In the genomic region with DNA sequence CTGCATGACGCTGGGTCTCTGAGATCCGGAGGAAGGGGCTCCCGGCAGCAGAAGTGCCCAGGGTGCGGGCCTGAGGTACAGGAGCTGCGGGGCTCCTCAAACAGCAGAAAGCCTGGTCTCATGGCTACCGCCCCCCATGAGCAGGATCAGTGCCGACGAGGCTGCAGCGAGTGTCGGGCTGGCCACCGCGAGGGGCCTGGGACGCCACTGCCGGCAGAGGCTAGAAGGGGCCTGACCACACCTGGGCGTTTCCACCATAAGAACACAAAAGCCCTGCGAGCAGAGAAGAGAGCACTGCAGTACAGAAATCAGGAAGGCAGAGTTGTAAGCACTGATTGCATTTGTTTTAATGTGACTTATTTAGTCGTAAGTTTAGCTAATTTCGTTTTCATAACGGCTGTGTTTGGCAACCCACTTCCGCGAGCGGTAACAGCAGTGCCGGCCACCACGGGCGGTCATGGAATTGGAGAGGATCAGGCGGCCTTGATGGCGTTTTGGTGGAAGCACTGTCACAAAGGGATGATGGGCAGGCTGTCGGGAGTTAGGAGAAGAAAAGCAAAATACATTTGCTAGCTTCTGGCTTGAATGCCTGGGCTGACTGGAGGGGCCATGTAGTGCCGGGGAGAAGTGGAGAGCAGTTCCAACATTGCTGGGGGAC, we compare ENCODE assay signal across 26 cellular contexts.
DNase-seq lines count a peak whose midpoint lies in the region; ATAC-seq and TF ChIP-seq lines count a peak whose summit lies in the region.
"Had no signal": no experiment of that assay in that cellular context is flagged by ENCODE, and none has a peak within 500 bp of the region (broad histone marks: within the 10 kb centered on the region; RNA-seq: fewer than 3 reads in every experiment).

No MANE protein-coding gene starts in this region.

- H3K27me3 ChIP-seq in right atrium auricular region (no peaks in the 10 kb centered on the region), neuronal stem cell (ENCODE audit: control insufficient read depth in 3 of 3, insufficient read depth in 3 of 3, low read depth in 1 of 3, low read length in 3 of 3) (no peaks in the 10 kb centered on the region)
- H3K27me3 ChIP-seq: cardiac muscle cell, vagina had no signal

- H3K4ac ChIP-seq in neuronal stem cell (ENCODE audit: low read length), result no peak overlapping the region

- no peaks in the 10 kb centered on the region for H3K27me3 Mint-ChIP-seq in brain
- H3K27me3 Mint-ChIP-seq: dendritic cell treated with granulocyte-macrophage colony-stimulating factor and Interleukin-4, amounts not matched to agents 40 ng/mL and 50 ng/mL, for 4 days had no signal

- H3K79me1 ChIP-seq in neuronal stem cell (ENCODE audit: low read depth, low read length), result peaks cover 10% of the 10 kb centered on the region

- no peak overlapping the region for H3K23ac ChIP-seq in neuronal stem cell (ENCODE audit: low read depth, low read length, poor library complexity)

- H3K9me3 Mint-ChIP-seq in brain, result no peaks in the 10 kb centered on the region
- H3K9me3 Mint-ChIP-seq: activated B cell treated with CpG ODN at 0.5 μM for 24 hours; activated CD4-positive, alpha-beta memory T cell treated with anti-CD3 and anti-CD28 coated beads, Interleukin-2, amount 10 ng/mL, durations not matched to agents 7 days and 5 days; activated naive CD4-positive, alpha-beta T cell treated with anti-CD3 and anti-CD28 coated beads for 36 hours; dendritic cell treated with granulocyte-macrophage colony-stimulating factor and Interleukin-4, amounts not matched to agents 40 ng/mL and 50 ng/mL, for 4 days had no signal

- H2AFZ ChIP-seq in neuronal stem cell (ENCODE audit: low read length), result no peak overlapping the region

- no peak overlapping the region for H4K91ac ChIP-seq in neuronal stem cell (ENCODE audit: low read depth, low read length, poor library complexity)

- H3K27ac ChIP-seq in right atrium auricular region (no peak overlapping the region), neuronal stem cell (replicated peaks; ENCODE audit: low read length) (no peak overlapping the region)
- H3K27ac ChIP-seq: cardiac muscle cell, thoracic aorta, vagina had no signal

- no peaks in the 10 kb centered on the region for H3K36me3 Mint-ChIP-seq in brain

- no peak overlapping the region for H3K9ac ChIP-seq in neuronal stem cell (ENCODE audit: low read depth, low read length, poor library complexity)
- H3K9ac ChIP-seq: SK-N-SH had no signal

- peak overlapping the region; percentile 86 for H2AK5ac ChIP-seq in neuronal stem cell (ENCODE audit: low read depth, low read length)

- peak overlapping the region in 3 of 5 experiments; percentile 28 to 69 (median 47) for H3K27ac Mint-ChIP-seq in brain
- H3K27ac Mint-ChIP-seq: activated B cell treated with CpG ODN at 0.5 μM for 24 hours; activated CD4-positive, alpha-beta memory T cell treated with anti-CD3 and anti-CD28 coated beads, Interleukin-2, amount 10 ng/mL, durations not matched to agents 7 days and 5 days; activated naive CD4-positive, alpha-beta T cell treated with anti-CD3 and anti-CD28 coated beads for 36 hours; dendritic cell treated with granulocyte-macrophage colony-stimulating factor and Interleukin-4, amounts not matched to agents 40 ng/mL and 50 ng/mL, for 4 days had no signal

- H3K4me3 ChIP-seq in right atrium auricular region (no peak overlapping the region), neuronal stem cell (ENCODE audit: low read length in 2 of 2) (no peak overlapping the region)
- H3K4me3 ChIP-seq: cardiac muscle cell, K562, lung, thoracic aorta, vagina had no signal

- peaks cover 52% of the 10 kb centered on the region for H3K4me1 Mint-ChIP-seq in brain

- ATAC-seq in Right ventricle myocardium superior (ENCODE audit: poor library complexity) (no peak), HG02642 (IDR thresholded peaks at IDR 0.05; ENCODE audit: poor library complexity, unreplicated experiment) (no peak), HG03045 (IDR thresholded peaks at IDR 0.05; ENCODE audit: unreplicated experiment) (no peak)
- ATAC-seq: K562 had no signal

- H3K4me2 ChIP-seq in neuronal stem cell (ENCODE audit: insufficient read depth, low read length, poor library complexity, severe bottlenecking), result no peak overlapping the region
- H3K4me2 ChIP-seq: SK-N-SH had no signal

- peak; percentile 35 for DNase-seq in Right ventricle myocardium superior
- DNase-seq in right atrium auricular region (ENCODE audit: low spot score), result no peak
- DNase-seq in neuronal stem cell (ENCODE audit: low spot score), result no peak
- DNase-seq in HuH-7 (ENCODE audit: low spot score), result no peak
- DNase-seq: activated B cell treated with CpG ODN at 0.5 μM for 24 hours; activated CD4-positive, alpha-beta memory T cell treated with anti-CD3 and anti-CD28 coated beads, Interleukin-2, amount 10 ng/mL, durations not matched to agents 7 days and 5 days; activated naive CD4-positive, alpha-beta T cell treated with anti-CD3 and anti-CD28 coated beads for 36 hours; anterior cingulate cortex; DMS 273 treated with DMSO at 0.1 percent for 48 hours; islet precursor cell; NCI-H2029 treated with DMSO at 0.1 percent for 48 hours; NCI-H2227 treated with DMSO at 0.1 percent for 48 hours; NCI-H69; RPMI8226; SK-N-SH; stimulated activated CD4-positive, alpha-beta T cell treated with anti-CD3 and anti-CD28 coated beads, Interleukin-4, amount 100 ng/mL, for 1 hour; stimulated activated naive CD4-positive, alpha-beta T cell had no signal

- no peak overlapping the region for H3K14ac ChIP-seq in neuronal stem cell (ENCODE audit: low read length)

- H4K8ac ChIP-seq in neuronal stem cell (ENCODE audit: low read depth, low read length), result no peak overlapping the region

- intact Hi-C loops in Right ventricle myocardium superior (cut with DNase I), result no loop called here

- no peak overlapping the region for H2BK120ac ChIP-seq in neuronal stem cell (ENCODE audit: low read depth, low read length)

- H3K18ac ChIP-seq in neuronal stem cell (ENCODE audit: low read length), result peak overlapping the region; percentile 52

- H3K4me1 ChIP-seq in right atrium auricular region, result peaks cover 0 to 64% of the 10 kb centered on the region in 2 donors
- peaks cover 15 to 22% of the 10 kb centered on the region in 2 donors for H3K4me1 ChIP-seq in neuronal stem cell (ENCODE audit: control insufficient read depth in 2 of 2, insufficient read depth in 1 of 2, low read depth in 1 of 2, low read length in 2 of 2)

- H2BK5ac ChIP-seq in neuronal stem cell (ENCODE audit: low read length), result no peak overlapping the region

- TF ChIP-seq CTCF in right atrium auricular region (IDR thresholded peaks at IDR 0.05) (no peak), brain (conservative IDR thresholded peaks at IDR 0.05) (no peak)

- H2BK15ac ChIP-seq in neuronal stem cell (ENCODE audit: low read length), result no peak overlapping the region

- no CpG with 5 or more reads among the region's 29 CpGs for WGBS in neuronal stem cell (ENCODE audit: extremely low coverage in 2 of 2, insufficient read length in 2 of 2, insufficient replicate concordance in 1 of 2), 2 donors

- H3K36me3 ChIP-seq in right atrium auricular region, result no peaks in the 10 kb centered on the region
- H3K36me3 ChIP-seq in neuronal stem cell (replicated peaks in 1 of 2; ENCODE audit: control insufficient read depth in 2 of 2, insufficient read depth in 2 of 2, low read length in 2 of 2), result no peaks in the 10 kb centered on the region
- H3K36me3 ChIP-seq: cardiac muscle cell, thoracic aorta, vagina had no signal

- H3K9me3 ChIP-seq in right atrium auricular region, result no peaks in the 10 kb centered on the region
- H3K9me3 ChIP-seq in neuronal stem cell (replicated peaks in 1 of 2; ENCODE audit: control insufficient read depth in 2 of 2, insufficient read depth in 1 of 2, low read depth in 1 of 2, low read length in 2 of 2), result peaks cover 0 to 2% of the 10 kb centered on the region in 2 donors
- H3K9me3 ChIP-seq: SK-N-SH, thoracic aorta, vagina had no signal

- H3K4me3 Mint-ChIP-seq in brain, result no peak overlapping the region
- H3K4me3 Mint-ChIP-seq: activated B cell treated with CpG ODN at 0.5 μM for 24 hours; activated CD4-positive, alpha-beta memory T cell treated with anti-CD3 and anti-CD28 coated beads, Interleukin-2, amount 10 ng/mL, durations not matched to agents 7 days and 5 days; activated naive CD4-positive, alpha-beta T cell treated with anti-CD3 and anti-CD28 coated beads for 36 hours; dendritic cell treated with granulocyte-macrophage colony-stimulating factor and Interleukin-4, amounts not matched to agents 40 ng/mL and 50 ng/mL, for 4 days had no signal

- H2BK12ac ChIP-seq in neuronal stem cell (ENCODE audit: low read length), result peak overlapping the region; percentile 30
